In the genomic region with DNA sequence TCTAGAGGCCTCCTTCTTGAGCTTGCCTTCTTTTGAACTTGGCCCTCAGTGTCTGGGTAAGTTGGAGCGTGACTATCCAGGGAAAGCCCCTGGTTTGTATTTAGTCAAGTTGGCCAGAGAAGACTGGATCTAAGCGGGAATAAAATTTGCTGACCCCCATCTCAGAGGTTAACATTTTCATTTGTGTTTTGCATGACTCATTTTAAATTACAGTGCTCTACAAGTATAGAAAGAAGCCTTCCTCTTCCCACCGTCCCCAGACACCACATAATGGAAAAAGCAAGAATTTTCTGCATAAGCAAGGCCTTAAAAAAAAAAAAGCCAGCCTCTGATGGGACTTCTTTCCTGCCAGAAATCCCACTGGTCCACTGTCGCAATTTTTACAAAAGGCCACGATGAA, we compare ENCODE assay signal across 15 cellular contexts. TPM values are rescaled to one million over a fixed set of nuclear protein-coding genes. Genes with fewer than 3 reads are reported as not detected.
DNase-seq lines count a peak whose midpoint lies in the region; ATAC-seq and TF ChIP-seq lines count a peak whose summit lies in the region.
"Had no signal": no experiment of that assay in that cellular context is flagged by ENCODE, and none has a peak within 500 bp of the region (broad histone marks: within the 10 kb centered on the region; RNA-seq: fewer than 3 reads in every experiment).

No MANE protein-coding gene starts in this region.

- no peak overlapping the region for H2AK5ac ChIP-seq in IMR-90 (ENCODE audit: low read depth, low read length)

- ATAC-seq in IMR-90 (ENCODE audit: low read depth) (peak; percentile 40), GM21423 (IDR thresholded peaks at IDR 0.05; ENCODE audit: unreplicated experiment) (no peak)
- no peak for ATAC-seq in naive thymus-derived CD8-positive, alpha-beta T cell

- peaks cover 32 to 90% (median 80%) of the 10 kb centered on the region in 4 donors for H3K4me1 Mint-ChIP-seq in naive thymus-derived CD8-positive, alpha-beta T cell

- no peaks in the 10 kb centered on the region for H3K27me3 ChIP-seq in IMR-90 (ENCODE audit: control insufficient read depth, insufficient read depth, low read length)

- peaks cover 0 to 8% (median 0%) of the 10 kb centered on the region in 3 donors for H3K36me3 Mint-ChIP-seq in naive thymus-derived CD8-positive, alpha-beta T cell

- peaks cover 5% of the 10 kb centered on the region for H3K4me1 ChIP-seq in IMR-90 (ENCODE audit: control insufficient read depth, insufficient read depth, low read length)

- dilution Hi-C loops in IMR-90 (cut with HindIII; ENCODE audit: low sequenced_read_pairs, unreplicated experiment), result no loop called here

- H2BK20ac ChIP-seq in IMR-90 (ENCODE audit: low read depth, low read length), result no peak overlapping the region

- peak overlapping the region in 6 of 10 donors; percentile 23 to 76 (median 39) for H3K4me3 Mint-ChIP-seq in naive thymus-derived CD8-positive, alpha-beta T cell
- H3K4me3 Mint-ChIP-seq: mesothelial cell of epicardium had no signal

- TF ChIP-seq RAD21 in IMR-90 (IDR thresholded peaks at IDR 0.05; ENCODE audit: low read length), result no peak

- H3K27ac Mint-ChIP-seq in naive thymus-derived CD8-positive, alpha-beta T cell, result peak overlapping the region; percentile 73 to 94 (median 81)
- H3K27ac Mint-ChIP-seq: mesothelial cell of epicardium had no signal

- no peak overlapping the region for H2AK9ac ChIP-seq in IMR-90 (replicated peaks; ENCODE audit: low read depth, low read length, poor library complexity)

- no peak overlapping the region for H4K91ac ChIP-seq in IMR-90 (ENCODE audit: insufficient read depth, low read depth, low read length)

- H4K5ac ChIP-seq in IMR-90 (ENCODE audit: low read depth, low read length), result no peak overlapping the region

- peak; percentile 19 for DNase-seq in A172 (ENCODE audit: low spot score)
- peak; percentile 65 for DNase-seq in IMR-90
- DNase-seq in dermis blood vessel endothelial cell, result peak; percentile 86
- DNase-seq in naive thymus-derived CD8-positive, alpha-beta T cell, result no peak
- DNase-seq in NCI-H1105 (lab: John Stamatoyannopoulos, UW), result no peak
- no peak for DNase-seq in GM10248 (ENCODE audit: extremely low spot score)
- no peak for DNase-seq in DMS 273 treated with DMSO at 0.1 percent for 48 hours (lab: John Stamatoyannopoulos, UW)
- DNase-seq: activated T-cell treated with anti-CD3 and anti-CD28 coated beads, Interleukin-2, amount 50 U/mL, for 48 hours; C1 segment of cervical spinal cord; H7; NCI-H1930; stimulated activated CD4-positive, alpha-beta T cell treated with anti-CD3 and anti-CD28 coated beads, Interleukin-4, amount 100 ng/mL, for 24 hours; SW 1271 had no signal

- no TSS peak for BruUV-seq in IMR-90 (replicated peaks; lab: Mats Ljungman, UMichigan)

- H3K56ac ChIP-seq in IMR-90 (ENCODE audit: extremely low read depth, insufficient read depth, low read length), result no peak overlapping the region

- H3K79me1 ChIP-seq in IMR-90 (ENCODE audit: low read depth in 1 of 2, low read length in 2 of 2), result peaks cover 11 to 45% of the 10 kb centered on the region in 2 experiments; a peak in 3 of 4 replicates

- no peak overlapping the region for H2BK15ac ChIP-seq in IMR-90 (ENCODE audit: low read depth, low read length)

- H3K9ac ChIP-seq in IMR-90 (ENCODE audit: low read depth, low read length), result no peak overlapping the region

- no peak overlapping the region for H2AFZ ChIP-seq in IMR-90 (replicated peaks; ENCODE audit: low read length, poor library complexity)

- no peaks in the 10 kb centered on the region for H3K9me1 ChIP-seq in IMR-90 (ENCODE audit: insufficient read depth, low read length)

- no peak overlapping the region for H3K4me2 ChIP-seq in IMR-90 (ENCODE audit: low read depth, low read length)

- no peaks in the 10 kb centered on the region for H3K36me3 ChIP-seq in IMR-90 (ENCODE audit: control insufficient read depth, insufficient read depth, low read length)

- no peak overlapping the region for H3K4ac ChIP-seq in IMR-90 (ENCODE audit: low read depth, low read length)

- CTCF ChIA-PET in IMR-90 (lab: Yijun Ruan, JAX), result no interaction called here
- CTCF ChIA-PET in GM10248 (lab: Yijun Ruan, JAX), result interaction anchor here (2.4 kb wide), 1 partner anchor 10 kb away, joined by 12 read pairs; no protein-coding TSS in a partner anchor

- no peak overlapping the region for H3K18ac ChIP-seq in IMR-90 (ENCODE audit: low read depth, low read length)

- H3K23ac ChIP-seq in IMR-90 (ENCODE audit: low read depth, low read length), result no peak overlapping the region

- TF ChIP-seq CTCF in IMR-90 (conservative IDR thresholded peaks at IDR 0.05; ENCODE audit: low read depth, low read length) (no peak), GM10248 (IDR thresholded peaks at IDR 0.05; ENCODE audit: control extremely low read depth, extremely low read depth, low read depth, missing control alignments) (no peak)

- H2BK5ac ChIP-seq in IMR-90 (ENCODE audit: low read depth, low read length, poor library complexity, severe bottlenecking), result no peak overlapping the region

- no CpG with 5 or more reads among the region's 5 CpGs for WGBS in IMR-90 (ENCODE audit: extremely low coverage in 2 of 2, insufficient read length in 1 of 2), 2 experiments

- H4K8ac ChIP-seq in IMR-90 (ENCODE audit: low read depth in 2 of 2, low read length in 2 of 2), result no peak overlapping the region

- H3K9me3 Mint-ChIP-seq in naive thymus-derived CD8-positive, alpha-beta T cell, result no peaks in the 10 kb centered on the region
- H3K9me3 Mint-ChIP-seq: mesothelial cell of epicardium had no signal

- no peak overlapping the region for H3K4me3 ChIP-seq in IMR-90 (ENCODE audit: insufficient read depth, low read depth, low read length)

- H3K27me3 Mint-ChIP-seq in naive thymus-derived CD8-positive, alpha-beta T cell, result no peaks in the 10 kb centered on the region

- H4K20me1 ChIP-seq in IMR-90 (ENCODE audit: insufficient read depth, low read length), result no peaks in the 10 kb centered on the region; the same call in 1 of the 2 replicates

- no peaks in the 10 kb centered on the region for H3K9me3 ChIP-seq in IMR-90 (ENCODE audit: control insufficient read depth, insufficient read depth, low read length)

- POLR2A ChIA-PET in IMR-90 (lab: Charles Lee; ENCODE audit: unreplicated experiment), result no interaction called here
- POLR2A ChIA-PET in naive thymus-derived CD8-positive, alpha-beta T cell (lab: Charles Lee), result interaction anchor here (3.1 kb wide), 1 partner anchor 26 kb away, joined by 27 read pairs; the partner anchor contains the start of gene PIK3R1
- POLR2A ChIA-PET in GM10248 (lab: Yijun Ruan, JAX), result no interaction called here

- in situ Hi-C loops in IMR-90 (cut with MboI; ENCODE audit: low sequenced_read_pairs), result no loop called here

- no peak overlapping the region for H3K14ac ChIP-seq in IMR-90 (replicated peaks; ENCODE audit: low read depth, low read length)

- H3K27ac ChIP-seq in IMR-90 (ENCODE audit: insufficient read depth, low read length), result no peak overlapping the region

- no peak for TF ChIP-seq POLR2A in IMR-90 (IDR thresholded peaks at IDR 0.05; ENCODE audit: low read depth, low read length)

- H2BK120ac ChIP-seq in IMR-90 (ENCODE audit: low read depth, low read length), result no peak overlapping the region

- intact Hi-C loops in IMR-90 (cut with micrococcal nuclease), result no loop called here

TF ChIP-seq in IMR-90, 13 proteins besides CTCF, POLR2A, EP300 and RAD21:
- no peak for TF ChIP-seq SMC3 (IDR thresholded peaks at IDR 0.05; ENCODE audit: low read depth, low read length)
- TF ChIP-seq MAFK (IDR thresholded peaks at IDR 0.05; ENCODE audit: low read depth, low read length), result no peak
- no peak for TF ChIP-seq NFE2L2 (IDR thresholded peaks at IDR 0.05; ENCODE audit: low read depth, low read length)
- TF ChIP-seq BHLHE40 (IDR thresholded peaks at IDR 0.05; ENCODE audit: low read depth, low read length), result no peak
- no peak for TF ChIP-seq MXI1 (IDR thresholded peaks at IDR 0.05; ENCODE audit: borderline replicate concordance, low read depth, low read length)
- TF ChIP-seq MAZ (IDR thresholded peaks at IDR 0.05; ENCODE audit: borderline replicate concordance, low read depth, low read length), result no peak
- no peak for TF ChIP-seq FOS (IDR thresholded peaks at IDR 0.05; ENCODE audit: low read depth, low read length)
- no peak for TF ChIP-seq CHD1 (IDR thresholded peaks at IDR 0.05; ENCODE audit: low read depth, low read length)
- no peak for TF ChIP-seq RFX5 (IDR thresholded peaks at IDR 0.05; ENCODE audit: low read depth, low read length)
- TF ChIP-seq, protein P1, sequence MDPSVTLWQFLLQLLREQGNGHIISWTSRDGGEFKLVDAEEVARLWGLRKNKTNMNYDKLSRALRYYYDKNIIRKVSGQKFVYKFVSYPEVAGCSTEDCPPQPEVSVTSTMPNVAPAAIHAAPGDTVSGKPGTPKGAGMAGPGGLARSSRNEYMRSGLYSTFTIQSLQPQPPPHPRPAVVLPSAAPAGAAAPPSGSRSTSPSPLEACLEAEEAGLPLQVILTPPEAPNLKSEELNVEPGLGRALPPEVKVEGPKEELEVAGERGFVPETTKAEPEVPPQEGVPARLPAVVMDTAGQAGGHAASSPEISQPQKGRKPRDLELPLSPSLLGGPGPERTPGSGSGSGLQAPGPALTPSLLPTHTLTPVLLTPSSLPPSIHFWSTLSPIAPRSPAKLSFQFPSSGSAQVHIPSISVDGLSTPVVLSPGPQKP (IDR thresholded peaks at IDR 0.05; ENCODE audit: borderline replicate concordance, low read depth, low read length), result no peak
- TF ChIP-seq CEBPB (IDR thresholded peaks at IDR 0.05; ENCODE audit: low read depth, low read length), result no peak
- TF ChIP-seq, protein P2, sequence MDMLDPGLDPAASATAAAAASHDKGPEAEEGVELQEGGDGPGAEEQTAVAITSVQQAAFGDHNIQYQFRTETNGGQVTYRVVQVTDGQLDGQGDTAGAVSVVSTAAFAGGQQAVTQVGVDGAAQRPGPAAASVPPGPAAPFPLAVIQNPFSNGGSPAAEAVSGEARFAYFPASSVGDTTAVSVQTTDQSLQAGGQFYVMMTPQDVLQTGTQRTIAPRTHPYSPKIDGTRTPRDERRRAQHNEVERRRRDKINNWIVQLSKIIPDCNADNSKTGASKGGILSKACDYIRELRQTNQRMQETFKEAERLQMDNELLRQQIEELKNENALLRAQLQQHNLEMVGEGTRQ (IDR thresholded peaks at IDR 0.05; ENCODE audit: low read depth, low read length), result no peak
- TF ChIP-seq RCOR1 (IDR thresholded peaks at IDR 0.05; ENCODE audit: insufficient replicate concordance, low read length), result no peak

RNA-seq across cellular contexts. Expression of gene PIK3R1, which starts 27.2 kb away (rescaled TPM):
- total RNA-seq in A172 (2014; rRNA removed; shearing (Covaris generic)), result 11.4 and 15.2 TPM in 2 replicates
- total RNA-seq in IMR-90 (2012; rRNA removed) (9.3 and 13.6 TPM in 2 replicates), dermis blood vessel endothelial cell (18.4 and 19.5 TPM in 2 replicates)
- polyA plus RNA-seq in IMR-90 (2012; rRNA removed), result 2.4 and 2.6 TPM in 2 replicates
- 0.45 and 0.77 TPM in 2 replicates for polyA plus RNA-seq in IMR-90 (2012; cell fraction: cytosol; rRNA removed)
- 0.92 and 4.4 TPM in 2 replicates for polyA plus RNA-seq in IMR-90 (2012; cell fraction: nucleus; rRNA removed; ENCODE audit: low replicate concordance)
- total RNA-seq in naive thymus-derived CD8-positive, alpha-beta T cell, result 10 to 100 TPM; 91.4 to 98.3 TPM
- polyA plus RNA-seq in naive thymus-derived CD8-positive, alpha-beta T cell, result 10 to 100 TPM; 69.1 to 98.1 (median 71.3) TPM

Comparison
In these comparisons a context has a peak if more than half of its experiments do, and no peak if none do; other contexts are left out.
1. DNase-seq: peak in A172 (single experiment), IMR-90 (single experiment) and dermis blood vessel endothelial cell (single experiment); none in naive thymus-derived CD8-positive, alpha-beta T cell (0 of 10), NCI-H1105 (single experiment), GM10248 (single experiment) and DMS 273 treated with DMSO at 0.1 percent for 48 hours (single experiment).